14 cellular contexts compared by ENCODE assay signal in genomic region chr11:70569173-70569890, GRCh38.
A peak's percentile ranks its signal among the peaks of the same experiment; 100 is the strongest.
DNase-seq lines count a peak whose midpoint lies in the region; ATAC-seq and TF ChIP-seq lines count a peak whose summit lies in the region.
"Had no signal": no experiment of that assay in that cellular context is flagged by ENCODE, and none has a peak within 500 bp of the region (broad histone marks: within the 10 kb centered on the region; RNA-seq: fewer than 3 reads in every experiment).

No MANE protein-coding gene starts in this region.

- no peaks in the 10 kb centered on the region for H3K79me2 ChIP-seq in HCT116 (ENCODE audit: insufficient read depth, low read length)

- intact Hi-C loops in HCT116 (cut with micrococcal nuclease) (loop anchor here (10.0 kb wide), 1 partner anchor 185 kb away; no protein-coding TSS in a partner anchor), lower lobe of right lung (cut with DNase I) (no loop called here), upper lobe of right lung (cut with DNase I) (no loop called here)

- peaks cover 14% of the 10 kb centered on the region for H3K4me1 Mint-ChIP-seq in chondrocyte (ENCODE audit: low read depth)

- no peak for TF ChIP-seq CTCF in HCT116 (IDR thresholded peaks at IDR 0.05 in 2 of 3, conservative IDR thresholded peaks at IDR 0.05 in 1 of 3; ENCODE audit: borderline replicate concordance in 1 of 3, insufficient read depth in 1 of 3, low read depth in 2 of 3, low read length in 2 of 3)
- no peak for TF ChIP-seq CTCF in chondrocyte (IDR thresholded peaks at IDR 0.05)
- no peak for TF ChIP-seq CTCF in lower lobe of right lung (IDR thresholded peaks at IDR 0.05)
- no peak for TF ChIP-seq CTCF in upper lobe of right lung (IDR thresholded peaks at IDR 0.05)

- H3K9ac ChIP-seq in HCT116 (ENCODE audit: low read length) = no peak overlapping the region
- H3K9ac ChIP-seq: KMS-11 had no signal

- no peaks in the 10 kb centered on the region for H3K9me3 Mint-ChIP-seq in chondrocyte (ENCODE audit: low read depth)

- no peaks in the 10 kb centered on the region for H3K36me3 Mint-ChIP-seq in chondrocyte (ENCODE audit: low read depth)

- CTCF ChIA-PET in HCT116 (lab: Charles Lee) = interaction anchor here (1.2 kb wide), 1 partner anchor 11 kb away, joined by 4 read pairs; no protein-coding TSS in a partner anchor

- no peak for TF ChIP-seq POLR2A in HCT116 (IDR thresholded peaks at IDR 0.05; ENCODE audit: borderline replicate concordance, extremely low read depth, insufficient read depth, insufficient read length)

- no peaks in the 10 kb centered on the region for H4K20me1 ChIP-seq in HCT116 (ENCODE audit: insufficient read depth)

- RAD21 ChIA-PET in HCT116 (lab: Charles Lee; ENCODE audit: low non-redundant PET in 1 of 2, low total read pairs in 2 of 2, uncharacterized antibody in 2 of 2, unreplicated experiment in 2 of 2) = interaction anchor here in 1 of 2 experiments (0.6 kb wide), 1 partner anchor 87 kb away, joined by 3 read pairs; no protein-coding TSS in a partner anchor

- H3K36me3 ChIP-seq in HCT116 (ENCODE audit: control insufficient read depth in 1 of 2, insufficient read depth in 2 of 2, low read length in 2 of 2) (no peaks in the 10 kb centered on the region), lower lobe of right lung (no peaks in the 10 kb centered on the region), upper lobe of right lung (no peaks in the 10 kb centered on the region)

- H3K4me3 Mint-ChIP-seq in chondrocyte (ENCODE audit: unreplicated experiment) = no peak overlapping the region

- H3K27ac Mint-ChIP-seq in chondrocyte (ENCODE audit: unreplicated experiment) = no peak overlapping the region

- H3K27ac ChIP-seq in HCT116 (ENCODE audit: low read depth, low read length) (peak overlapping the region; percentile 55; the same call in 1 of the 2 replicates), lower lobe of right lung (no peak overlapping the region), upper lobe of right lung (no peak overlapping the region)
- H3K27ac ChIP-seq: KMS-11, SK-N-MC had no signal

- peak overlapping the region; percentile 99 for H3K4me2 ChIP-seq in HCT116 (ENCODE audit: low read length)
- H3K4me2 ChIP-seq: KMS-11 had no signal

- H3K4me1 ChIP-seq in HCT116 (ENCODE audit: control insufficient read depth in 1 of 2, insufficient read depth in 2 of 2, low read length in 2 of 2) (peaks cover 13 to 23% of the 10 kb centered on the region in 2 experiments), lower lobe of right lung (peaks cover 18% of the 10 kb centered on the region), upper lobe of right lung (peaks cover 13% of the 10 kb centered on the region)

- POLR2A ChIA-PET in HCT116 (lab: Charles Lee) = no interaction called here

- ATAC-seq in HCT116 (no peak; the same call in 1 of the 2 replicates), lower lobe of right lung (no peak), upper lobe of right lung (no peak)
- ATAC-seq: PC-3 had no signal

- DNase-seq in HCT116 (ENCODE audit: low read depth, low spot score) (no peak), chondrocyte (ENCODE audit: low spot score) (peak; percentile 89), lower lobe of right lung (peak; percentile 44), upper lobe of right lung (peak; percentile 57), MV-4-11 (lab: John Stamatoyannopoulos, UW) (no peak), NCI-H1694 treated with DMSO at 0.1 percent for 48 hours (lab: John Stamatoyannopoulos, UW) (no peak)
- no peak for DNase-seq in stimulated activated CD4-positive, alpha-beta T cell treated with anti-CD3 and anti-CD28 coated beads, Interleukin-2, amount 100 ng/mL, for 48 hours
- DNase-seq: COR-L47, NCI-H1105, NCI-H187, NCI-H446, PC-3 had no signal

- no peak overlapping the region for H2AFZ ChIP-seq in HCT116 (ENCODE audit: low read depth, low read length, poor library complexity, severe bottlenecking)

- H3K27me3 ChIP-seq in HCT116 (ENCODE audit: insufficient read depth, low read length) = no peaks in the 10 kb centered on the region
- no peaks in the 10 kb centered on the region for H3K27me3 ChIP-seq in lower lobe of right lung (ENCODE audit: low read depth)
- H3K27me3 ChIP-seq in upper lobe of right lung = no peaks in the 10 kb centered on the region

- no TSS peak for BruUV-seq in HCT116 (replicated peaks; lab: Mats Ljungman, UMichigan)

- no peak for TF ChIP-seq RAD21 in HCT116 (IDR thresholded peaks at IDR 0.05; ENCODE audit: low read depth)

- no peaks in the 10 kb centered on the region for H3K9me3 ChIP-seq in HCT116 (ENCODE audit: control insufficient read depth in 1 of 2, insufficient read depth in 1 of 2, low read depth in 1 of 2, low read length in 2 of 2)
- no peaks in the 10 kb centered on the region for H3K9me3 ChIP-seq in lower lobe of right lung
- no peaks in the 10 kb centered on the region for H3K9me3 ChIP-seq in upper lobe of right lung

- peaks cover under 1% of the 10 kb centered on the region for H3K27me3 Mint-ChIP-seq in chondrocyte (ENCODE audit: low read depth)

- H3K9me2 ChIP-seq in HCT116 (ENCODE audit: insufficient read depth) = no peaks in the 10 kb centered on the region

- H3K4me3 ChIP-seq in HCT116 (replicated peaks in 1 of 2; ENCODE audit: low read depth in 1 of 2, low read length in 2 of 2) = no peak overlapping the region
- no peak overlapping the region for H3K4me3 ChIP-seq in lower lobe of right lung
- no peak overlapping the region for H3K4me3 ChIP-seq in upper lobe of right lung

TF ChIP-seq in HCT116, 20 proteins besides CTCF, POLR2A, EP300 and RAD21:
- TF ChIP-seq ATF3 (IDR thresholded peaks at IDR 0.05) = no peak
- no peak for TF ChIP-seq SP1 (IDR thresholded peaks at IDR 0.05; ENCODE audit: low read depth)
- no peak for TF ChIP-seq ZNF274 (IDR thresholded peaks at IDR 0.05; ENCODE audit: low read depth, low read length)
- no peak for TF ChIP-seq TCF7L2 (IDR thresholded peaks at IDR 0.05; ENCODE audit: borderline replicate concordance, extremely low read depth, insufficient read depth, insufficient read length)
- TF ChIP-seq ELF1 (IDR thresholded peaks at IDR 0.05; ENCODE audit: borderline replicate concordance, low read depth) = no peak
- TF ChIP-seq MAX (IDR thresholded peaks at IDR 0.05) = no peak
- TF ChIP-seq ZBTB33 (IDR thresholded peaks at IDR 0.05; ENCODE audit: extremely low read depth, insufficient replicate concordance, low read length) = no peak
- TF ChIP-seq EZH2 (IDR thresholded peaks at IDR 0.05) = no peak
- no peak for TF ChIP-seq EZH2phosphoT487 (IDR thresholded peaks at IDR 0.05; ENCODE audit: borderline replicate concordance)
- TF ChIP-seq JUND (IDR thresholded peaks at IDR 0.05) = no peak
- no peak for TF ChIP-seq SRF (IDR thresholded peaks at IDR 0.05; ENCODE audit: low read depth)
- TF ChIP-seq CBX3 (IDR thresholded peaks at IDR 0.05; ENCODE audit: low read depth) = no peak
- TF ChIP-seq SIN3A (IDR thresholded peaks at IDR 0.05; ENCODE audit: low read depth) = no peak
- no peak for TF ChIP-seq POLR2AphosphoS5 (IDR thresholded peaks at IDR 0.05; ENCODE audit: low read depth, low read length)
- TF ChIP-seq CEBPB (IDR thresholded peaks at IDR 0.05; ENCODE audit: low read depth) = no peak
- TF ChIP-seq FOSL1 (IDR thresholded peaks at IDR 0.05; ENCODE audit: low read depth) = no peak

Comparison
In these comparisons a context has a peak if more than half of its experiments do, and no peak if none do; other contexts are left out.
1. DNase-seq: peak in chondrocyte (single experiment), lower lobe of right lung (single experiment) and upper lobe of right lung (single experiment); none in HCT116 (single experiment), MV-4-11 (single experiment), stimulated activated CD4-positive, alpha-beta T cell treated with anti-CD3 and anti-CD28 coated beads, Interleukin-2, amount 100 ng/mL, for 48 hours (0 of 2) and NCI-H1694 treated with DMSO at 0.1 percent for 48 hours (single experiment).